In the genomic region with DNA sequence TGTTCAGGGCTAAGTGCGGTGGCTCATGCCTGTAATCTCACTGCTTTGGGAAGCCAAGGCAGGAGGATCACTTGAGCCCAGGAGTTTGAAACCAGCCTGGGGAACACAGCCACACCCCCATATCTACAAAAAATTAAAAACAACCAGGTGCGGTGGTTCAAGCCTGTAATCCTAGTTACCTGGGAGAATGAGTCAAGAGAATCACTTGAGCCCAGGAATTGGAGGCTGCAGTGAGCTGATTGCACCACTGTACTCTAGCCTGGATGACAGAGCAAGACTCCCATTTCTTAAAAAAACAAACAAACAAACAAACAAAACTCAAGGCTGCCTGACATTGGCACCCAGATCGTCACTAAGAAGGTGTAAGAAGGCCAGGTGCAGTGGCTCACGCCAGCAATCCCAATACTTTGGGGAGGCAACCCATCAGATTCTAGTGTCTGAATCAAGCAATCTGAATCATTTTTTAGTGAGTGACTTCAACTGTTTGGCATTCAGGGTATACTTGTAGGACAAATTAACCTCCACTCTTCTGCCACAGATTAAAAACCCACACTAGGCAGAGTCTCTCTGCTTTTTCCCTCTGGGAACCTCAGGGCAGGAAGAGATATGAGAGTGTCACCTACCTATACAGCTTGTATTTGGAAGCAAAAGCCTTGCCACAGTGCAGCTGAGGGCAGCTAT, we compare ENCODE assay signal across 13 cellular contexts. TPM values are rescaled to one million over a fixed set of nuclear protein-coding genes. Genes with fewer than 3 reads are reported as not detected.
A peak's percentile ranks its signal among the peaks of the same experiment; 100 is the strongest.
DNase-seq lines count a peak whose midpoint lies in the region; ATAC-seq, FAIRE-seq and TF ChIP-seq lines count a peak whose summit lies in the region.
"Had no signal": no experiment of that assay in that cellular context is flagged by ENCODE, and none has a peak within 500 bp of the region (broad histone marks: within the 10 kb centered on the region; RNA-seq: fewer than 3 reads in every experiment).

No MANE protein-coding gene starts in this region.

- no peaks in the 10 kb centered on the region for H3K27me3 Mint-ChIP-seq in activated naive CD8-positive, alpha-beta T cell treated with anti-CD3 and anti-CD28 coated beads for 36 hours
- H3K27me3 Mint-ChIP-seq in immature natural killer cell (ENCODE audit: low read depth in 3 of 3) = peaks cover 0 to 5% (median 0%) of the 10 kb centered on the region in 3 donors

- H4K20me1 ChIP-seq in HepG2 (ENCODE audit: insufficient read depth, low read length) (peaks cover 58% of the 10 kb centered on the region), SK-N-SH (ENCODE audit: insufficient read depth) (peaks cover 37% of the 10 kb centered on the region)

- peaks cover 77% of the 10 kb centered on the region for H3K36me3 Mint-ChIP-seq in activated naive CD8-positive, alpha-beta T cell treated with anti-CD3 and anti-CD28 coated beads for 36 hours
- peaks cover 0 to 7% (median 5%) of the 10 kb centered on the region in 3 donors for H3K36me3 Mint-ChIP-seq in immature natural killer cell

- BruUV-seq in HepG2 (replicated peaks; lab: Mats Ljungman, UMichigan) = no TSS peak

- H3K4me3 Mint-ChIP-seq in activated naive CD8-positive, alpha-beta T cell treated with anti-CD3 and anti-CD28 coated beads for 36 hours = peak overlapping the region; percentile 18
- H3K4me3 Mint-ChIP-seq in immature natural killer cell = no peak overlapping the region
- H3K4me3 Mint-ChIP-seq: brain had no signal

- FAIRE-seq in HepG2 (lab: Jason Lieb, UNC) = no peak

- peaks cover 69% of the 10 kb centered on the region for H3K4me1 Mint-ChIP-seq in activated naive CD8-positive, alpha-beta T cell treated with anti-CD3 and anti-CD28 coated beads for 36 hours
- H3K4me1 Mint-ChIP-seq in immature natural killer cell = peaks cover 21 to 48% of the 10 kb centered on the region in 2 donors

- TF ChIP-seq CTCF in HepG2 (CRISPR knock-in tag; IDR thresholded peaks at IDR 0.05) (no peak), right lobe of liver (IDR thresholded peaks at IDR 0.05) (no peak), SK-N-SH (IDR thresholded peaks at IDR 0.05) (no peak)

- TF ChIP-seq RAD21 in HepG2 (CRISPR knock-in tag; IDR thresholded peaks at IDR 0.05) (no peak), SK-N-SH (IDR thresholded peaks at IDR 0.05; ENCODE audit: low read length) (no peak)

- H3K79me2 ChIP-seq in HepG2 (ENCODE audit: insufficient read depth, low read length) = peaks cover 72% of the 10 kb centered on the region
- peaks cover 81% of the 10 kb centered on the region for H3K79me2 ChIP-seq in SK-N-SH (ENCODE audit: insufficient read depth)

- H3K4me3 ChIP-seq in HepG2 (replicated peaks in 1 of 3; ENCODE audit: insufficient read depth in 1 of 3, low read depth in 2 of 3, low read length in 3 of 3) (no peak overlapping the region), right lobe of liver (no peak overlapping the region), SK-N-SH (ENCODE audit: low read depth in 2 of 2, low read length in 1 of 2) (no peak overlapping the region)
- H3K4me3 ChIP-seq: BLaER1 treated with 17β-estradiol and CSF1 and Interleukin-3, amounts not matched to agents 10 nM and 100 nM; mucosa of descending colon had no signal

- H3K9me3 Mint-ChIP-seq in activated naive CD8-positive, alpha-beta T cell treated with anti-CD3 and anti-CD28 coated beads for 36 hours = no peaks in the 10 kb centered on the region
- no peaks in the 10 kb centered on the region for H3K9me3 Mint-ChIP-seq in immature natural killer cell
- H3K9me3 Mint-ChIP-seq: brain had no signal

- in situ Hi-C loops in HepG2 (cut with HindIII; ENCODE audit: extremely low pct_ligation_motif_present, low pct_unique_long_range_greater_than_20kb) = no loop called here

- POLR2A ChIA-PET in HepG2 (lab: Yijun Ruan, JAX) (no interaction called here), SK-N-SH (lab: Yijun Ruan, JAX) (interaction anchor here (1.2 kb wide), 1 partner anchor 11 kb away, joined by 3 read pairs; no protein-coding TSS in a partner anchor)

- H3F3A ChIP-seq in SK-N-SH (replicated peaks; ENCODE audit: insufficient read depth) = peaks cover 6% of the 10 kb centered on the region

- TF ChIP-seq EP300 in HepG2 (IDR thresholded peaks at IDR 0.05; ENCODE audit: low read depth in 2 of 2, low read length in 2 of 2) = no peak
- TF ChIP-seq EP300 in HepG2 (CRISPR knock-in tag; IDR thresholded peaks at IDR 0.05; ENCODE audit: borderline replicate concordance) = no peak
- TF ChIP-seq EP300 in SK-N-SH (IDR thresholded peaks at IDR 0.05; ENCODE audit: borderline replicate concordance in 1 of 2, low read depth in 1 of 2, low read length in 1 of 2) = no peak

- WGBS in HepG2 (ENCODE audit: low lambda C conversion rate) = 95% methylated on average over 4 of the region's 4 CpGs
- WGBS in right lobe of liver (ENCODE audit: insufficient coverage, low coverage, low lambda C conversion rate, missing lambda C conversion rate) = 92% methylated on average over 2 of the region's 4 CpGs
- 95% methylated on average over 4 of the region's 4 CpGs for WGBS in SK-N-SH (ENCODE audit: low lambda C conversion rate)

- H3K4me1 ChIP-seq in HepG2 (ENCODE audit: insufficient read depth, low read length) = peaks cover 48% of the 10 kb centered on the region
- H3K4me1 ChIP-seq in right lobe of liver = peaks cover 0 to 28% (median 9%) of the 10 kb centered on the region in 4 donors
- H3K4me1 ChIP-seq in SK-N-SH (ENCODE audit: control insufficient read depth in 1 of 2, insufficient read depth in 2 of 2, low read depth in 1 of 2, low read length in 1 of 2) = peaks cover 20 to 21% of the 10 kb centered on the region in 2 experiments; a peak in 3 of 4 replicates

- H3K27me3 ChIP-seq in HepG2 (ENCODE audit: control insufficient read depth in 1 of 2, insufficient read depth in 2 of 2, low read length in 2 of 2) (no peaks in the 10 kb centered on the region), right lobe of liver (no peaks in the 10 kb centered on the region), SK-N-SH (ENCODE audit: insufficient read depth) (no peaks in the 10 kb centered on the region)
- H3K27me3 ChIP-seq: BLaER1 treated with 17β-estradiol and CSF1 and Interleukin-3, amounts not matched to agents 10 nM and 100 nM had no signal

- H3K9me3 ChIP-seq in HepG2 (ENCODE audit: low read length) (no peaks in the 10 kb centered on the region), right lobe of liver (no peaks in the 10 kb centered on the region), SK-N-SH (no peaks in the 10 kb centered on the region)
- H3K9me3 ChIP-seq: BLaER1 treated with 17β-estradiol and CSF1 and Interleukin-3, amounts not matched to agents 10 nM and 100 nM; mucosa of descending colon had no signal

- H3K9ac ChIP-seq in HepG2 (ENCODE audit: insufficient read depth, low read depth, low read length) (no peak overlapping the region), SK-N-SH (no peak overlapping the region)

- H2AFZ ChIP-seq in HepG2 (ENCODE audit: low read length) (no peak overlapping the region), SK-N-SH (ENCODE audit: low read depth) (no peak overlapping the region)

- H3K36me3 ChIP-seq in HepG2 (replicated peaks in 1 of 2; ENCODE audit: control insufficient read depth in 1 of 2, insufficient read depth in 2 of 2, low read length in 2 of 2) (peaks cover 52 to 75% of the 10 kb centered on the region in 2 experiments), right lobe of liver (peaks cover 0 to 50% (median 12%) of the 10 kb centered on the region in 4 donors), SK-N-SH (replicated peaks in 1 of 2; ENCODE audit: control insufficient read depth in 1 of 2, insufficient read depth in 2 of 2, low read length in 1 of 2) (peaks cover 38 to 66% of the 10 kb centered on the region in 2 experiments)

- no peak overlapping the region for H3K27ac ChIP-seq in HepG2 (ENCODE audit: extremely low read length, insufficient read depth, low read length)
- H3K27ac ChIP-seq in right lobe of liver = no peak overlapping the region
- H3K27ac ChIP-seq in SK-N-SH (ENCODE audit: low read depth in 2 of 2, low read length in 1 of 2) = no peak overlapping the region
- H3K27ac ChIP-seq: BLaER1 treated with 17β-estradiol and CSF1 and Interleukin-3, amounts not matched to agents 10 nM and 100 nM had no signal

- ATAC-seq in HepG2 = no peak
- ATAC-seq in right lobe of liver = no peak
- ATAC-seq: mucosa of descending colon had no signal

- CTCF ChIA-PET in HepG2 (lab: Yijun Ruan, JAX; ENCODE audit: low intra/inter-chr PET ratio, low total read pairs) = no interaction called here
- CTCF ChIA-PET in SK-N-SH (lab: Yijun Ruan, JAX) = interaction anchor here (1.3 kb wide), 1 partner anchor 10 kb away, joined by 3 read pairs; no protein-coding TSS in a partner anchor

- H3K4me2 ChIP-seq in HepG2 (ENCODE audit: low read depth, low read length) = no peak overlapping the region
- H3K4me2 ChIP-seq in SK-N-SH = no peak overlapping the region

- TF ChIP-seq POLR2A in HepG2 (IDR thresholded peaks at IDR 0.05; ENCODE audit: insufficient read depth in 1 of 2, low read depth in 2 of 2, low read length in 2 of 2) (no peak), right lobe of liver (IDR thresholded peaks at IDR 0.05) (no peak)

- H3K9me2 ChIP-seq in SK-N-SH = no peaks in the 10 kb centered on the region

- intact Hi-C loops in HepG2 (cut with micrococcal nuclease; ENCODE audit: unreplicated experiment) (no loop called here), right lobe of liver (cut with DNase I) (no loop called here)

- DNase-seq in HepG2 (ENCODE audit: low spot score) (no peak), right lobe of liver (no peak), iris pigment epithelial cell (ENCODE audit: low read depth) (peak; percentile 38), RPMI8226 (no peak), NAMALWA (ENCODE audit: low spot score) (no peak), SK-N-SH (no peak), immature natural killer cell (no peak)
- DNase-seq in activated naive CD8-positive, alpha-beta T cell treated with anti-CD3 and anti-CD28 coated beads for 36 hours = no peak
- DNase-seq: DND-41, mucosa of descending colon, NCI-H510A treated with DMSO at 0.1 percent for 48 hours had no signal

- peak overlapping the region; percentile 98 for H3K27ac Mint-ChIP-seq in activated naive CD8-positive, alpha-beta T cell treated with anti-CD3 and anti-CD28 coated beads for 36 hours
- no peak overlapping the region for H3K27ac Mint-ChIP-seq in immature natural killer cell

RNA-seq across cellular contexts. Expression of a gene that starts 6.1 kb away (rescaled TPM):
- total RNA-seq in HepG2 (2016; rRNA removed; fragmentation: Illumina TruSeq; extraction: Trizol) (15.3 and 26.5 TPM in 2 replicates), right lobe of liver (1 to 10 TPM; 1.5 to 3.1 (median 2.4) TPM)
- 4.9 and 5.7 TPM in 2 replicates for total RNA-seq in HepG2 (2016; cell fraction: cytosol; rRNA removed; fragmentation: Illumina TruSeq; extraction: Trizol; ENCODE audit: low read depth)
- total RNA-seq in HepG2 (2016; cell fraction: insoluble cytoplasmic fraction; rRNA removed; fragmentation: Illumina TruSeq; extraction: Trizol) = 13.7 and 22.8 TPM in 2 replicates
- 25.1 and 26.3 TPM in 2 replicates for total RNA-seq in HepG2 (2016; cell fraction: membrane; rRNA removed; fragmentation: Illumina TruSeq; extraction: Trizol)
- total RNA-seq in HepG2 (2016; cell fraction: nucleus; rRNA removed; fragmentation: Illumina TruSeq; extraction: Trizol) = 16.1 and 18.8 TPM in 2 replicates
- polyA plus RNA-seq in HepG2 (2011; rRNA removed) (14.9 and 15.2 TPM in 2 replicates), SK-N-SH (2012; rRNA removed) (4.0 and 4.3 TPM in 2 replicates), immature natural killer cell (1 to 10 TPM; 1.3 to 3.4 (median 1.6) TPM)
- polyA plus RNA-seq in HepG2 (2011; cell fraction: cytosol; rRNA removed) = 12.9 and 15.9 TPM in 2 replicates
- polyA plus RNA-seq in HepG2 (2011; cell fraction: nucleus; rRNA removed) = 15.6 and 19.1 TPM in 2 replicates
- polyA plus RNA-seq in HepG2 (2012) = 25.4 and 26.2 TPM in 2 replicates
- 4.5 and 4.7 TPM in 2 replicates for polyA plus RNA-seq in HepG2 (2016; cell fraction: cytosol; fragmentation: Illumina TruSeq; extraction: Trizol; ENCODE audit: low read depth)
- 43.2 and 55.3 TPM in 2 replicates for polyA plus RNA-seq in HepG2 (2016; cell fraction: insoluble cytoplasmic fraction; fragmentation: Illumina TruSeq; extraction: Trizol; ENCODE audit: low read depth)
- 27.0 and 27.7 TPM in 2 replicates for polyA plus RNA-seq in HepG2 (2016; cell fraction: membrane; fragmentation: Illumina TruSeq; extraction: Trizol; ENCODE audit: low read depth)
- polyA plus RNA-seq in HepG2 (2016; cell fraction: nucleus; fragmentation: Illumina TruSeq; extraction: Trizol; ENCODE audit: insufficient read depth, low read depth) = 36.1 and 36.3 TPM in 2 replicates
- 18.8 and 36.8 TPM in 2 replicates for polyA minus RNA-seq in HepG2 (2011; rRNA and poly(A)+ RNA removed; ENCODE audit: low replicate concordance)
- 17.8 and 22.1 TPM in 2 replicates for polyA minus RNA-seq in HepG2 (2011; cell fraction: cytosol; rRNA and poly(A)+ RNA removed)
- 19.2 and 20.9 TPM in 2 replicates for polyA minus RNA-seq in HepG2 (2011; cell fraction: nucleus; rRNA and poly(A)+ RNA removed)
- total RNA-seq in activated naive CD8-positive, alpha-beta T cell treated with anti-CD3 and anti-CD28 coated beads for 36 hours = 10 to 100 TPM; 86.9 to 87.2 TPM
- polyA plus RNA-seq in SK-N-SH (2012; cell fraction: cytosol; rRNA removed) = 3.9 and 4.2 TPM in 2 replicates
- 5.2 and 6.1 TPM in 2 replicates for polyA plus RNA-seq in SK-N-SH (2012; cell fraction: nucleus; rRNA removed)

RNA-seq across cellular contexts. Expression of a gene that starts 6.2 kb away (rescaled TPM):
- total RNA-seq in HepG2 (2016; rRNA removed; fragmentation: Illumina TruSeq; extraction: Trizol) = 30.2 and 58.3 TPM in 2 replicates
- 4.8 and 5.3 TPM in 2 replicates for total RNA-seq in HepG2 (2016; cell fraction: cytosol; rRNA removed; fragmentation: Illumina TruSeq; extraction: Trizol; ENCODE audit: low read depth)
- total RNA-seq in HepG2 (2016; cell fraction: insoluble cytoplasmic fraction; rRNA removed; fragmentation: Illumina TruSeq; extraction: Trizol) = 27.5 and 55.8 TPM in 2 replicates
- total RNA-seq in HepG2 (2016; cell fraction: membrane; rRNA removed; fragmentation: Illumina TruSeq; extraction: Trizol) = 17.7 and 18.8 TPM in 2 replicates
- total RNA-seq in HepG2 (2016; cell fraction: nucleus; rRNA removed; fragmentation: Illumina TruSeq; extraction: Trizol) = 47.8 and 56.4 TPM in 2 replicates
- polyA plus RNA-seq in HepG2 (2011; rRNA removed) = 35.5 and 41.6 TPM in 2 replicates
- 39.5 and 45.0 TPM in 2 replicates for polyA plus RNA-seq in HepG2 (2011; cell fraction: cytosol; rRNA removed)
- polyA plus RNA-seq in HepG2 (2011; cell fraction: nucleus; rRNA removed) = 25.7 and 30.2 TPM in 2 replicates
- 37.6 and 40.5 TPM in 2 replicates for polyA plus RNA-seq in HepG2 (2012)
- 3.9 and 4.5 TPM in 2 replicates for polyA plus RNA-seq in HepG2 (2016; cell fraction: cytosol; fragmentation: Illumina TruSeq; extraction: Trizol; ENCODE audit: low read depth)
- 22.5 and 25.1 TPM in 2 replicates for polyA plus RNA-seq in HepG2 (2016; cell fraction: insoluble cytoplasmic fraction; fragmentation: Illumina TruSeq; extraction: Trizol; ENCODE audit: low read depth)
- polyA plus RNA-seq in HepG2 (2016; cell fraction: membrane; fragmentation: Illumina TruSeq; extraction: Trizol; ENCODE audit: low read depth) = 8.5 and 10.3 TPM in 2 replicates
- 55.8 and 62.0 TPM in 2 replicates for polyA plus RNA-seq in HepG2 (2016; cell fraction: nucleus; fragmentation: Illumina TruSeq; extraction: Trizol; ENCODE audit: insufficient read depth, low read depth)
- 44.0 and 61.9 TPM in 2 replicates for polyA minus RNA-seq in HepG2 (2011; rRNA and poly(A)+ RNA removed; ENCODE audit: low replicate concordance)
- 31.7 and 41.7 TPM in 2 replicates for polyA minus RNA-seq in HepG2 (2011; cell fraction: cytosol; rRNA and poly(A)+ RNA removed)
- 33.5 and 39.0 TPM in 2 replicates for polyA minus RNA-seq in HepG2 (2011; cell fraction: nucleus; rRNA and poly(A)+ RNA removed)
- 10 to 100 TPM; 24.2 to 40.2 (median 28.7) TPM for total RNA-seq in right lobe of liver
- 10 to 100 TPM; 64.0 to 65.7 TPM for total RNA-seq in activated naive CD8-positive, alpha-beta T cell treated with anti-CD3 and anti-CD28 coated beads for 36 hours
- polyA plus RNA-seq in SK-N-SH (2012; rRNA removed) = 35.6 and 40.5 TPM in 2 replicates
- 27.9 and 35.3 TPM in 2 replicates for polyA plus RNA-seq in SK-N-SH (2012; cell fraction: cytosol; rRNA removed)
- 19.0 and 25.9 TPM in 2 replicates for polyA plus RNA-seq in SK-N-SH (2012; cell fraction: nucleus; rRNA removed)
- polyA plus RNA-seq in immature natural killer cell = 10 to 100 TPM in 2 of 3 donors, 1 to 10 TPM in 1; 7.5 to 15.4 (median 10.6) TPM
